In genomic region chr5:135706474-135706873, GRCh38 we compare ENCODE assay signal across 16 cellular contexts.
DNase-seq lines count a peak whose midpoint lies in the region; ATAC-seq and TF ChIP-seq lines count a peak whose summit lies in the region.
"Had no signal": no experiment of that assay in that cellular context is flagged by ENCODE, and none has a peak within 500 bp of the region (broad histone marks: within the 10 kb centered on the region; RNA-seq: fewer than 3 reads in every experiment).

No MANE protein-coding gene starts in this region.

- peak overlapping the region; percentile 82 for H3K27ac ChIP-seq in epithelial cell of prostate
- H3K27ac ChIP-seq in neural progenitor cell, result no peak overlapping the region
- H3K27ac ChIP-seq in smooth muscle cell (ENCODE audit: low read depth), result peak overlapping the region; percentile 67

- H3K9me3 ChIP-seq in neural progenitor cell (ENCODE audit: low read depth) (no peaks in the 10 kb centered on the region), smooth muscle cell (replicated peaks; ENCODE audit: low read depth) (no peaks in the 10 kb centered on the region)
- H3K9me3 ChIP-seq: Caco-2 had no signal

- peaks cover 17% of the 10 kb centered on the region for H3K4me1 Mint-ChIP-seq in neural progenitor cell
- H3K4me1 Mint-ChIP-seq in stimulated activated memory B cell treated with anti-CD40 and anti-IgM and Interleukin-4, amounts not matched to agents 10 μg/mL and 1 μg/mL and 100 μg/mL, for 72 hours, result no peaks in the 10 kb centered on the region
- H3K4me1 Mint-ChIP-seq: CD4-positive, CD25-positive, alpha-beta regulatory T cell had no signal

- DNase-seq in epithelial cell of prostate (ENCODE audit: low read depth, low spot score) (no peak), neural progenitor cell (ENCODE audit: low spot score) (no peak), smooth muscle cell (lab: John Stamatoyannopoulos, UW; ENCODE audit: unreplicated experiment) (no peak)
- DNase-seq in activated naive CD4-positive, alpha-beta T cell treated with Interleukin-2 at 50 U/mL for 16 hours, result no peak
- DNase-seq: C1 segment of cervical spinal cord; Caco-2; CD4-positive, CD25-positive, alpha-beta regulatory T cell; CD8-positive, alpha-beta T cell; DMS 273 treated with DMSO at 0.1 percent for 48 hours; DMS79; GF-D8 had no signal

- H3K4me3 Mint-ChIP-seq in neural progenitor cell, result no peak overlapping the region
- H3K4me3 Mint-ChIP-seq in stimulated activated memory B cell treated with anti-CD40 and anti-IgM and Interleukin-4, amounts not matched to agents 10 μg/mL and 1 μg/mL and 100 μg/mL, for 72 hours, result no peak overlapping the region
- H3K4me3 Mint-ChIP-seq: CD4-positive, CD25-positive, alpha-beta regulatory T cell; CD8-positive, alpha-beta T cell; GM23338; H9 had no signal

- H4K20me1 ChIP-seq in neural progenitor cell (ENCODE audit: low read depth) (no peaks in the 10 kb centered on the region), smooth muscle cell (ENCODE audit: low read depth) (no peaks in the 10 kb centered on the region)

- no peak overlapping the region for H3K4me3 ChIP-seq in neural progenitor cell
- H3K4me3 ChIP-seq in smooth muscle cell, result no peak overlapping the region
- H3K4me3 ChIP-seq: GM23338 had no signal

- ATAC-seq in HG02852 (IDR thresholded peaks at IDR 0.05; ENCODE audit: unreplicated experiment), result no peak
- no peak for ATAC-seq in stimulated activated memory B cell treated with anti-CD40 and anti-IgM and Interleukin-4, amounts not matched to agents 10 μg/mL and 1 μg/mL and 100 μg/mL, for 72 hours
- ATAC-seq: CD8-positive, alpha-beta T cell; GM23338; HCT116 had no signal

- 96% methylated on average over 8 of the region's 8 CpGs for WGBS in smooth muscle cell (ENCODE audit: low lambda C conversion rate)

- peak overlapping the region; percentile 19 for H3K27ac Mint-ChIP-seq in neural progenitor cell
- no peak overlapping the region for H3K27ac Mint-ChIP-seq in stimulated activated memory B cell treated with anti-CD40 and anti-IgM and Interleukin-4, amounts not matched to agents 10 μg/mL and 1 μg/mL and 100 μg/mL, for 72 hours
- H3K27ac Mint-ChIP-seq: CD4-positive, CD25-positive, alpha-beta regulatory T cell; CD8-positive, alpha-beta T cell; GM23338; H9 had no signal

- H3K27me3 Mint-ChIP-seq in neural progenitor cell (ENCODE audit: insufficient read depth, low read depth), result peaks cover 6% of the 10 kb centered on the region
- H3K27me3 Mint-ChIP-seq in stimulated activated memory B cell treated with anti-CD40 and anti-IgM and Interleukin-4, amounts not matched to agents 10 μg/mL and 1 μg/mL and 100 μg/mL, for 72 hours, result no peaks in the 10 kb centered on the region
- H3K27me3 Mint-ChIP-seq: CD4-positive, CD25-positive, alpha-beta regulatory T cell had no signal

- H3K9ac ChIP-seq in neural progenitor cell (no peak overlapping the region), smooth muscle cell (ENCODE audit: low read depth) (no peak overlapping the region)

- no peaks in the 10 kb centered on the region for H3K36me3 ChIP-seq in neural progenitor cell
- H3K36me3 ChIP-seq in smooth muscle cell (ENCODE audit: low read depth), result no peaks in the 10 kb centered on the region

- H3K4me2 ChIP-seq in neural progenitor cell (no peak overlapping the region), smooth muscle cell (no peak overlapping the region)
- H3K4me2 ChIP-seq: GM23338 had no signal

- H3K79me2 ChIP-seq in neural progenitor cell (ENCODE audit: low read depth) (no peaks in the 10 kb centered on the region), smooth muscle cell (ENCODE audit: low read depth) (no peaks in the 10 kb centered on the region)

- H3K36me3 Mint-ChIP-seq in neural progenitor cell, result no peaks in the 10 kb centered on the region
- H3K36me3 Mint-ChIP-seq in stimulated activated memory B cell treated with anti-CD40 and anti-IgM and Interleukin-4, amounts not matched to agents 10 μg/mL and 1 μg/mL and 100 μg/mL, for 72 hours, result no peaks in the 10 kb centered on the region
- H3K36me3 Mint-ChIP-seq: CD4-positive, CD25-positive, alpha-beta regulatory T cell; CD8-positive, alpha-beta T cell had no signal

- no peak for TF ChIP-seq CTCF in neural progenitor cell (IDR thresholded peaks at IDR 0.05)
- TF ChIP-seq CTCF in smooth muscle cell (IDR thresholded peaks at IDR 0.05; ENCODE audit: borderline replicate concordance, insufficient read depth, poor library complexity, severe bottlenecking), result no peak

- no peaks in the 10 kb centered on the region for H3K9me3 Mint-ChIP-seq in neural progenitor cell
- H3K9me3 Mint-ChIP-seq in stimulated activated memory B cell treated with anti-CD40 and anti-IgM and Interleukin-4, amounts not matched to agents 10 μg/mL and 1 μg/mL and 100 μg/mL, for 72 hours, result no peaks in the 10 kb centered on the region
- H3K9me3 Mint-ChIP-seq: CD4-positive, CD25-positive, alpha-beta regulatory T cell; CD8-positive, alpha-beta T cell; GM23338; H9 had no signal

- H3K4me1 ChIP-seq in neural progenitor cell (peaks cover 7% of the 10 kb centered on the region), smooth muscle cell (ENCODE audit: low read depth) (peaks cover 21% of the 10 kb centered on the region)
- H3K4me1 ChIP-seq: Caco-2 had no signal

- no peak overlapping the region for H2AFZ ChIP-seq in neural progenitor cell (replicated peaks)
- H2AFZ ChIP-seq in smooth muscle cell (ENCODE audit: low read depth), result no peak overlapping the region
- H2AFZ ChIP-seq: GM23338 had no signal

- no peaks in the 10 kb centered on the region for H3F3A ChIP-seq in neural progenitor cell (ENCODE audit: low read depth)
- peaks cover 28% of the 10 kb centered on the region for H3F3A ChIP-seq in smooth muscle cell (ENCODE audit: low read depth)

- H3K27me3 ChIP-seq in neural progenitor cell (no peaks in the 10 kb centered on the region), smooth muscle cell (ENCODE audit: low read depth) (no peaks in the 10 kb centered on the region)
